In genomic region chr20:58716476-58717277, GRCh38 we compare ENCODE assay signal across 1 cellular context.
TF ChIP-seq lines count a peak whose summit lies in the region.

No MANE protein-coding gene starts in this region.

TF ChIP-seq in HepG2, 621 proteins besides CTCF, POLR2A, EP300 and RAD21 (continued from another document and continues in another):
- TF ChIP-seq ARID3A (IDR thresholded peaks at IDR 0.05; ENCODE audit: low read depth, low read length) (no peak), ZBTB4 (CRISPR knock-in tag; IDR thresholded peaks at IDR 0.05; ENCODE audit: borderline replicate concordance) (0 out of 2 replicates have a peak, but pooled peaks have one; percentile 31), ZNF704 (CRISPR knock-in tag; IDR thresholded peaks at IDR 0.05; ENCODE audit: borderline replicate concordance) (no peak), ZNF124 (CRISPR knock-in tag; IDR thresholded peaks at IDR 0.05) (no peak), NCOR1 (IDR thresholded peaks at IDR 0.05; ENCODE audit: borderline replicate concordance, low read length) (no peak), ZBTB39 (CRISPR knock-in tag; IDR thresholded peaks at IDR 0.05) (no peak), SIN3B (IDR thresholded peaks at IDR 0.05; ENCODE audit: low read length) (no peak), ZNF274 (CRISPR knock-in tag; IDR thresholded peaks at IDR 0.05) (peak; percentile 61; the same call in 1 of the 2 replicates), HDAC1 (CRISPR knock-in tag; IDR thresholded peaks at IDR 0.05) (no peak), SIX4 (CRISPR knock-in tag; IDR thresholded peaks at IDR 0.05) (no peak), THAP8 (CRISPR knock-in tag; IDR thresholded peaks at IDR 0.05; ENCODE audit: borderline replicate concordance) (no peak), FOXA3 (CRISPR knock-in tag; IDR thresholded peaks at IDR 0.05) (peak; percentile 45; the same call in 1 of the 2 replicates), CBX2 (IDR thresholded peaks at IDR 0.05; ENCODE audit: low read depth, low read length) (no peak), CBX2 (CRISPR knock-in tag; IDR thresholded peaks at IDR 0.05; ENCODE audit: low read depth) (no peak), PAXIP1 (CRISPR knock-in tag; conservative IDR thresholded peaks at IDR 0.05) (peak; percentile 23; the same call in 1 of the 2 replicates), TARDBP (CRISPR knock-in tag; IDR thresholded peaks at IDR 0.05) (no peak), CERS6 (CRISPR knock-in tag; IDR thresholded peaks at IDR 0.05) (no peak), NONO (IDR thresholded peaks at IDR 0.05) (no peak), NONO (CRISPR knock-in tag; conservative IDR thresholded peaks at IDR 0.05) (peak; percentile 58), ZNF326 (CRISPR knock-in tag; IDR thresholded peaks at IDR 0.05; ENCODE audit: borderline replicate concordance) (peak; percentile 16; the same call in 1 of the 2 replicates), NFATC3 (CRISPR knock-in tag; IDR thresholded peaks at IDR 0.05) (no peak), KAT7 (CRISPR knock-in tag; IDR thresholded peaks at IDR 0.05; ENCODE audit: borderline replicate concordance) (no peak), ZFP41 (CRISPR knock-in tag; IDR thresholded peaks at IDR 0.05; ENCODE audit: borderline replicate concordance) (peak; percentile 65; the same call in 1 of the 2 replicates), ZNF552 (CRISPR knock-in tag; IDR thresholded peaks at IDR 0.05; ENCODE audit: borderline replicate concordance) (no peak), CENPBD1 (CRISPR knock-in tag; IDR thresholded peaks at IDR 0.05; ENCODE audit: borderline replicate concordance, low read depth) (no peak), ZNF850 (CRISPR knock-in tag; conservative IDR thresholded peaks at IDR 0.05) (no peak), CCDC6 (CRISPR knock-in tag; IDR thresholded peaks at IDR 0.05) (peak; percentile 70; the same call in 1 of the 2 replicates), HNRNPL (IDR thresholded peaks at IDR 0.05; ENCODE audit: low read depth, low read length) (0 out of 2 replicates have a peak, but pooled peaks have one; percentile 57), SOX13 (IDR thresholded peaks at IDR 0.05) (no peak), SOX13 (CRISPR knock-in tag; conservative IDR thresholded peaks at IDR 0.05 in 1 of 2, IDR thresholded peaks at IDR 0.05 in 1 of 2) (peak in 1 of 2 experiments; percentile 30; a peak in 2 of 4 replicates), PHF21A (CRISPR knock-in tag; IDR thresholded peaks at IDR 0.05) (peak; percentile 35; the same call in 1 of the 2 replicates), GTF3A (CRISPR knock-in tag; conservative IDR thresholded peaks at IDR 0.05) (no peak), NAIF1 (CRISPR knock-in tag; IDR thresholded peaks at IDR 0.05; ENCODE audit: borderline replicate concordance) (no peak), SNAI1 (CRISPR knock-in tag; IDR thresholded peaks at IDR 0.05; ENCODE audit: borderline replicate concordance) (no peak), ZNF747 (CRISPR knock-in tag; IDR thresholded peaks at IDR 0.05; ENCODE audit: borderline replicate concordance) (no peak), PBX3 (CRISPR knock-in tag; IDR thresholded peaks at IDR 0.05; ENCODE audit: borderline replicate concordance) (no peak), ZBTB34 (CRISPR knock-in tag; IDR thresholded peaks at IDR 0.05) (no peak), ZNF160 (CRISPR knock-in tag; IDR thresholded peaks at IDR 0.05) (no peak), CBX1 (IDR thresholded peaks at IDR 0.05; ENCODE audit: low read depth) (no peak), ELF3 (CRISPR knock-in tag; IDR thresholded peaks at IDR 0.05) (no peak), PHF8 (CRISPR knock-in tag; IDR thresholded peaks at IDR 0.05) (no peak), NFE2L2 (IDR thresholded peaks at IDR 0.05; ENCODE audit: low read length) (no peak), KAT8 (CRISPR knock-in tag; IDR thresholded peaks at IDR 0.05) (no peak), MLX (CRISPR knock-in tag; IDR thresholded peaks at IDR 0.05) (no peak), ZNF432 (CRISPR knock-in tag; IDR thresholded peaks at IDR 0.05; ENCODE audit: borderline replicate concordance) (no peak), NRL (CRISPR knock-in tag; IDR thresholded peaks at IDR 0.05; ENCODE audit: borderline replicate concordance) (no peak), SATB2 (CRISPR knock-in tag; IDR thresholded peaks at IDR 0.05) (no peak), ISL2 (CRISPR knock-in tag; IDR thresholded peaks at IDR 0.05) (0 out of 2 replicates have a peak, but pooled peaks have one; percentile 35), NR2F1 (CRISPR knock-in tag; IDR thresholded peaks at IDR 0.05) (no peak), GABPB1 (CRISPR knock-in tag; IDR thresholded peaks at IDR 0.05) (peak; percentile 52; the same call in 1 of the 2 replicates), SRSF1 (optimal IDR thresholded peaks at IDR 0.05; ENCODE audit: low read depth, low read length) (peak; percentile 52), ZNF317 (CRISPR knock-in tag; IDR thresholded peaks at IDR 0.05) (no peak), ZFP37 (CRISPR knock-in tag; IDR thresholded peaks at IDR 0.05; ENCODE audit: borderline replicate concordance) (no peak), SP4 (CRISPR knock-in tag; IDR thresholded peaks at IDR 0.05) (0 out of 2 replicates have a peak, but pooled peaks have one; percentile 21)
